Comparison of ENCODE assay signal across 30 cellular contexts in genomic region chr1:71655604-71656003, GRCh38.
"Had no signal": no experiment of that assay in that cellular context is flagged by ENCODE, and none has a peak within 500 bp of the region (broad histone marks: within the 10 kb centered on the region; RNA-seq: fewer than 3 reads in every experiment).

No MANE protein-coding gene starts in this region.

- H3K27ac ChIP-seq: adrenal gland, ascending aorta, body of pancreas, brain microvascular endothelial cell, breast epithelium, cardiac muscle cell had no signal

- H3K4me3 ChIP-seq: adrenal gland, ascending aorta, body of pancreas, breast epithelium, cardiac muscle cell had no signal

- ATAC-seq: activated naive CD4-positive, alpha-beta T cell treated with anti-CD3 and anti-CD28 coated beads, Interleukin-2, amount 50 U/mL, for 72 hours; activated naive CD8-positive, alpha-beta T cell treated with anti-CD3 and anti-CD28 coated beads, Interleukin-2, amount 50 U/mL, for 24 hours; activated T-cell treated with anti-CD3 and anti-CD28 coated beads, Interleukin-2, amount 50 U/mL, for 4 hours; activated T-cell treated with anti-CD3 and anti-CD28 coated beads, Interleukin-2, amount 50 U/mL, for 72 hours; activated T-helper 17 cell treated with anti-CD3 and anti-CD28 coated beads, Interleukin-2, amount 50 U/mL, for 72 hours; body of pancreas had no signal

- H3K4me1 ChIP-seq: adrenal gland, ascending aorta, body of pancreas, breast epithelium had no signal

- H3K9me3 ChIP-seq: adrenal gland, ascending aorta, body of pancreas, breast epithelium had no signal

- H3K36me3 ChIP-seq: adrenal gland, ascending aorta, brain microvascular endothelial cell, breast epithelium, cardiac muscle cell had no signal

- DNase-seq: activated effector memory CD4-positive, alpha-beta T cell treated with anti-CD3 and anti-CD28 coated beads, Interleukin-2, amount 50 U/mL, for 16 hours; activated effector memory CD4-positive, alpha-beta T cell treated with Interleukin-2 at 50 U/mL for 16 hours; activated gamma-delta T cell; activated gamma-delta T cell treated with Interleukin-2 at 50 U/mL for 16 hours; activated naive CD4-positive, alpha-beta T cell; activated naive CD4-positive, alpha-beta T cell treated with anti-CD3 and anti-CD28 coated beads for 36 hours; activated naive CD4-positive, alpha-beta T cell treated with anti-CD3 and anti-CD28 coated beads, Interleukin-2, amount 10 ng/mL, durations not matched to agents 7 days and 5 days; activated naive CD4-positive, alpha-beta T cell treated with anti-CD3 and anti-CD28 coated beads, Interleukin-2, amount 50 U/mL, for 16 hours; activated naive CD4-positive, alpha-beta T cell treated with Interleukin-2 at 50 U/mL for 16 hours; activated naive CD8-positive, alpha-beta T cell treated with anti-CD3 and anti-CD28 coated beads for 36 hours; activated naive CD8-positive, alpha-beta T cell treated with anti-CD3 and anti-CD28 coated beads, Interleukin-2, amount 10 ng/mL, durations not matched to agents 7 days and 5 days; activated naive CD8-positive, alpha-beta T cell treated with anti-CD3 and anti-CD28 coated beads, Interleukin-2, amount 50 U/mL, for 24 hours; activated T-cell treated with anti-CD3 and anti-CD28 coated beads, Interleukin-2, amount 50 U/mL, for 4 hours; activated T-cell treated with anti-CD3 and anti-CD28 coated beads, Interleukin-2, amount 50 U/mL, for 48 hours; activated T-cell treated with anti-CD3 and anti-CD28 coated beads, Interleukin-2, amount 50 U/mL, for 72 hours; adrenal gland; amniotic stem cell; amygdala; anterior cingulate cortex; aorta; body of pancreas; brain microvascular endothelial cell; caudate nucleus; central memory CD4-positive, alpha-beta T cell; cerebellar nuclear complex had no signal

- H3K27me3 ChIP-seq: adrenal gland, ascending aorta, body of pancreas, brain microvascular endothelial cell, breast epithelium, cardiac muscle cell had no signal
